ENCODE assay signal across 8 cellular contexts in genomic region chr10:6140965-6141295, GRCh38. TPM values are rescaled to one million over a fixed set of nuclear protein-coding genes. Genes with fewer than 3 reads are reported as not detected.
A peak's percentile ranks its signal among the peaks of the same experiment; 100 is the strongest.
DNase-seq lines count a peak whose midpoint lies in the region; ATAC-seq and TF ChIP-seq lines count a peak whose summit lies in the region.

No MANE protein-coding gene starts in this region.

- no peak overlapping the region for H2AFZ ChIP-seq in mammary epithelial cell (ENCODE audit: low read depth, low read length)

- CTCF ChIA-PET in mammary epithelial cell (lab: Charles Lee; ENCODE audit: low non-redundant PET) = no interaction called here

- TF ChIP-seq CTCF in mammary epithelial cell (conservative IDR thresholded peaks at IDR 0.05 in 1 of 2, IDR thresholded peaks at IDR 0.05 in 1 of 2; ENCODE audit: extremely low read depth in 1 of 2, insufficient read depth in 1 of 2, low read depth in 1 of 2, low read length in 2 of 2) = no peak

- no peaks in the 10 kb centered on the region for H3K36me3 ChIP-seq in mammary epithelial cell (ENCODE audit: insufficient read depth, low read length)
- no peaks in the 10 kb centered on the region for H3K36me3 ChIP-seq in skeletal muscle tissue (ENCODE audit: control insufficient read depth in 3 of 3, insufficient read depth in 3 of 3, low read length in 3 of 3)

- no peaks in the 10 kb centered on the region for H3K27me3 ChIP-seq in mammary epithelial cell (ENCODE audit: insufficient read depth, low read length)
- H3K27me3 ChIP-seq in skeletal muscle tissue (ENCODE audit: control insufficient read depth in 3 of 3, insufficient read depth in 3 of 3, low read length in 3 of 3) = no peaks in the 10 kb centered on the region

- WGBS in mammary epithelial cell (ENCODE audit: low coverage, missing lambda C conversion rate) = 99% methylated on average over 8 of the region's 8 CpGs

- peak overlapping the region; percentile 7 for H3K4me2 ChIP-seq in mammary epithelial cell (ENCODE audit: insufficient read depth, low read depth, low read length)

- no peak overlapping the region for H3K9ac ChIP-seq in mammary epithelial cell (ENCODE audit: insufficient read depth, low read length)
- peak overlapping the region; percentile 71 to 84 (median 73) for H3K9ac ChIP-seq in skeletal muscle tissue (ENCODE audit: low read depth in 1 of 3, low read length in 3 of 3)

- in situ Hi-C loops in mammary epithelial cell (cut with MboI; ENCODE audit: low sequenced_read_pairs in 2 of 2) = no loop called here

- H3K9me3 ChIP-seq in mammary epithelial cell (replicated peaks; ENCODE audit: insufficient read depth, low read length) (no peaks in the 10 kb centered on the region), skeletal muscle tissue (ENCODE audit: control insufficient read depth in 3 of 3, low read length in 3 of 3) (no peaks in the 10 kb centered on the region)

- dilution Hi-C loops in mammary epithelial cell (cut with HindIII; ENCODE audit: low sequenced_read_pairs) = no loop called here

- H3K4me3 ChIP-seq in mammary epithelial cell (replicated peaks in 1 of 3; ENCODE audit: insufficient read depth in 1 of 3, low read depth in 2 of 3, low read length in 3 of 3) (no peak overlapping the region), skeletal muscle tissue (ENCODE audit: low read length in 3 of 3) (peak overlapping the region; percentile 57 to 75 (median 72))

- no TSS peak for BruUV-seq in mammary epithelial cell (replicated peaks; lab: Mats Ljungman, UMichigan)

- H3K4me1 ChIP-seq in mammary epithelial cell (ENCODE audit: insufficient read depth, low read length) (peaks cover 13% of the 10 kb centered on the region), skeletal muscle tissue (ENCODE audit: control insufficient read depth in 3 of 3, insufficient read depth in 3 of 3, low read length in 3 of 3) (peaks cover 21 to 32% (median 29%) of the 10 kb centered on the region in 3 donors)

- H3K79me2 ChIP-seq in mammary epithelial cell (ENCODE audit: insufficient read depth, low read length) = peaks cover 13% of the 10 kb centered on the region

- intact Hi-C loops in mammary epithelial cell (cut with micrococcal nuclease) = no loop called here

- peak; percentile 2 for ATAC-seq in GM18907 (IDR thresholded peaks at IDR 0.05; ENCODE audit: unreplicated experiment)
- peak; percentile 4 for ATAC-seq in HG03565 (IDR thresholded peaks at IDR 0.05; ENCODE audit: unreplicated experiment)
- no peak for ATAC-seq in GM18868 (IDR thresholded peaks at IDR 0.05; ENCODE audit: unreplicated experiment)

- H4K20me1 ChIP-seq in mammary epithelial cell (ENCODE audit: insufficient read depth, low read length) = no peaks in the 10 kb centered on the region

- H3K27ac ChIP-seq in mammary epithelial cell (ENCODE audit: insufficient read depth, low read depth, low read length) = no peak overlapping the region
- H3K27ac ChIP-seq in skeletal muscle tissue (ENCODE audit: low read depth, low read length) = peak overlapping the region; percentile 81

- DNase-seq in mammary epithelial cell = no peak
- DNase-seq in stimulated activated CD4-positive, alpha-beta T cell treated with anti-CD3 and anti-CD28 coated beads, Interleukin-1b, Interleukin-23, amount 100 ng/mL, for 48 hours = no peak
- no peak for DNase-seq in hippocampal formation (lab: John Stamatoyannopoulos, UW)
- DNase-seq in nucleus accumbens (lab: John Stamatoyannopoulos, UW) = no peak

RNA-seq across cellular contexts. Expression of gene RBM17, which starts 52.1 kb away (rescaled TPM):
- total RNA-seq in mammary epithelial cell (100 to 1,000 TPM in 1 of 2 donors, 10 to 100 TPM in 1; 31.5 to 120 TPM), skeletal muscle tissue (41.2 TPM)
- 22.3 TPM for polyA plus RNA-seq in mammary epithelial cell
- polyA minus RNA-seq in mammary epithelial cell = 24.2 TPM

Comparison
In these comparisons a context has a peak if more than half of its experiments do, and no peak if none do; other contexts are left out.
1. H3K4me3 ChIP-seq: peak in skeletal muscle tissue (3 of 3); none in mammary epithelial cell (0 of 3).